In genomic region chr14:57245941-57246340, GRCh38 we compare ENCODE assay signal across 16 cellular contexts. TPM values are rescaled to one million over a fixed set of nuclear protein-coding genes. Genes with fewer than 3 reads are reported as not detected.
DNase-seq lines count a peak whose midpoint lies in the region; FAIRE-seq and TF ChIP-seq lines count a peak whose summit lies in the region.
"Had no signal": no experiment of that assay in that cellular context is flagged by ENCODE, and none has a peak within 500 bp of the region (broad histone marks: within the 10 kb centered on the region; RNA-seq: fewer than 3 reads in every experiment).

No MANE protein-coding gene starts in this region.

- H3K4me3 ChIP-seq in fibroblast of pulmonary artery (replicated peaks; ENCODE audit: low read depth, low read length) (no peak overlapping the region), thyroid gland (replicated peaks in 1 of 3) (no peak overlapping the region)
- H3K4me3 ChIP-seq: BLaER1 treated with 17β-estradiol and CSF1 and Interleukin-3, amounts not matched to agents 10 nM and 100 nM; SJSA1 had no signal

- TF ChIP-seq CTCF in fibroblast of pulmonary artery (IDR thresholded peaks at IDR 0.05; ENCODE audit: low read length, missing control alignments) (no peak), thyroid gland (IDR thresholded peaks at IDR 0.05) (no peak)

- in situ Hi-C loops in SK-MEL-5 (cut with HindIII; ENCODE audit: low pct_unique_long_range_greater_than_20kb, low sequenced_read_pairs), result no loop called here

- H3K4me1 ChIP-seq in thyroid gland, result peaks cover 0 to 19% of the 10 kb centered on the region in 2 donors
- H3K4me1 ChIP-seq: SJSA1 had no signal

- intact Hi-C loops in thyroid gland (cut with DNase I), result no loop called here

- 75 to 79% methylated on average over 2 of the region's 2 CpGs for WGBS in thyroid gland, 2 donors

- H3K36me3 ChIP-seq in thyroid gland, result no peaks in the 10 kb centered on the region

- peak; percentile 84 for FAIRE-seq in G401.6 (lab: Jason Lieb, UNC)
- FAIRE-seq in HTR-8/SVneo (lab: Jason Lieb, UNC), result no peak

- H3K9me3 ChIP-seq in thyroid gland, result no peaks in the 10 kb centered on the region
- H3K9me3 ChIP-seq: BLaER1 treated with 17β-estradiol and CSF1 and Interleukin-3, amounts not matched to agents 10 nM and 100 nM; SJSA1 had no signal

- peak overlapping the region; percentile 24 to 54 (median 42) for H3K27ac ChIP-seq in thyroid gland
- H3K27ac ChIP-seq: BLaER1 treated with 17β-estradiol and CSF1 and Interleukin-3, amounts not matched to agents 10 nM and 100 nM had no signal

- peak; percentile 81 for DNase-seq in SK-MEL-5 (ENCODE audit: low read depth, low spot score)
- DNase-seq in fibroblast of pulmonary artery (ENCODE audit: low read depth), result peak; percentile 7
- DNase-seq in thyroid gland, result peak; percentile 9 to 20
- no peak for DNase-seq in HTR-8/SVneo (ENCODE audit: insufficient read length, low spot score)
- DNase-seq in NCI-H774 (lab: John Stamatoyannopoulos, UW), result no peak
- DNase-seq in T-helper 9 cell, result no peak
- DNase-seq: DMS153; Kasumi-1; NCI-H1417; NCI-H1930; NCI-H526; NK-92 treated with Interleukin-12 subunit alpha and Interleukin-12 subunit beta, amount 100 ng/mL, for 24 hours; PC-3 had no signal

- TF ChIP-seq POLR2A in thyroid gland (IDR thresholded peaks at IDR 0.05), result no peak

- no peaks in the 10 kb centered on the region for H3K27me3 ChIP-seq in thyroid gland
- H3K27me3 ChIP-seq: BLaER1 treated with 17β-estradiol and CSF1 and Interleukin-3, amounts not matched to agents 10 nM and 100 nM; SJSA1 had no signal

RNA-seq across cellular contexts. Expression of gene EXOC5, which starts 22.8 kb away (rescaled TPM):
- total RNA-seq in SK-MEL-5 (2014; rRNA removed; shearing (Covaris generic)), result 42.7 and 60.9 TPM in 2 replicates
- polyA plus RNA-seq in SK-MEL-5 (2015; cell fraction: cytosol; rRNA removed), result 34.9 and 40.4 TPM in 2 replicates
- polyA plus RNA-seq in SK-MEL-5 (2015; cell fraction: nucleus; rRNA removed), result 26.5 and 26.7 TPM in 2 replicates
- 10 to 100 TPM; 41.3 to 65.4 (median 43.1) TPM for total RNA-seq in thyroid gland

RNA-seq across cellular contexts. Expression of gene AP5M1, which starts 22.8 kb away (rescaled TPM):
- total RNA-seq in SK-MEL-5 (2014; rRNA removed; shearing (Covaris generic)), result 24.9 and 25.4 TPM in 2 replicates
- 31.2 and 38.0 TPM in 2 replicates for polyA plus RNA-seq in SK-MEL-5 (2015; cell fraction: cytosol; rRNA removed)
- polyA plus RNA-seq in SK-MEL-5 (2015; cell fraction: nucleus; rRNA removed), result 37.7 and 43.9 TPM in 2 replicates
- 10 to 100 TPM; 37.8 to 51.8 (median 44.6) TPM for total RNA-seq in thyroid gland

Comparison
In these comparisons a context has a peak if more than half of its experiments do, and no peak if none do; other contexts are left out.
1. DNase-seq: peak in SK-MEL-5 (single experiment), fibroblast of pulmonary artery (single experiment) and thyroid gland (2 of 2); none in HTR-8/SVneo (single experiment), NCI-H774 (single experiment) and T-helper 9 cell (single experiment).